In the genomic region with DNA sequence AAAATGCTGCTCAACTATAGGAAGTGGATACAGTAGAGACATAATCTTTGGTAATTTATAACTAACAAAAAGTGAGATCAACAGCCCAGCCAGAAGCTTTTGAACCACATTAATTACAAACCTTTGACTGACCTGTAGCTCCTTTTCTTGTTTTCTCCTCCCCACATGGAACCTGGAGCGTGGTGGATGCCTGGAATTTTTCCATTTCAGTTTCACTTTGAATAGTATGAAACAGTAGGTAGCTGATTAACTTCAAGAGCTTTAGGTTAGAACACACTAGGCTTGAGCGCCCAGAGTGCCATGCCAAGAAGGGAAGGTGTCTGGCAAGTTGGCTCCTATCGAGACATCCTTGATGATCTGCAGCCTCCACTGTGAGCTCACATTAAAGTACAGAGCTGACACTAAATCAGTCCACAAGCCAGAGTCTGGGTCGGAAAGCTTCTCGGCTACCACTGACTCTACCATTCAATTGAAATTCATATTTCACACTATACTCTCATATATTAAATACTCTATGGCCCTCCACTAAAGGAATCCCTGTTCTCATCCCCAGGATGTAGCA, we compare ENCODE assay signal across 32 cellular contexts.
"Had no signal": no experiment of that assay in that cellular context is flagged by ENCODE, and none has a peak within 500 bp of the region (broad histone marks: within the 10 kb centered on the region; RNA-seq: fewer than 3 reads in every experiment).

No MANE protein-coding gene starts in this region.

- H3K4me1 ChIP-seq: breast epithelium, heart left ventricle, lower lobe of right lung, stomach, thyroid gland, upper lobe of right lung had no signal

- FAIRE-seq: kidney had no signal

- H3K27me3 ChIP-seq: heart left ventricle, neutrophil, ovary, stomach, thyroid gland, upper lobe of right lung had no signal

- H3K9me3 ChIP-seq: breast epithelium, heart left ventricle, lower lobe of right lung, neutrophil, ovary, thyroid gland, upper lobe of right lung had no signal

- H3K4me3 ChIP-seq: breast epithelium, heart left ventricle, lower lobe of right lung, ovary, stomach, thyroid gland, upper lobe of right lung had no signal

- ATAC-seq: activated naive CD8-positive, alpha-beta T cell treated with anti-CD3 and anti-CD28 coated beads, Interleukin-2, amount 50 U/mL, for 24 hours; esophagus mucosa; heart left ventricle; left lobe of liver; lower lobe of right lung; upper lobe of right lung had no signal

- H3K36me3 ChIP-seq: breast epithelium, heart left ventricle, lower lobe of right lung, neutrophil, ovary, stomach, thyroid gland, upper lobe of right lung, WERI-Rb-1 had no signal

- H3K27ac ChIP-seq: breast epithelium, heart left ventricle, lower lobe of right lung, neutrophil, ovary, stomach, thyroid gland, upper lobe of right lung, WERI-Rb-1 had no signal

- DNase-seq: activated CD4-positive, alpha-beta memory T cell treated with anti-CD3 and anti-CD28 coated beads for 36 hours; activated CD4-positive, alpha-beta T cell treated with anti-CD3 and anti-CD28 coated beads, Interleukin-2, amount 10 ng/mL, durations not matched to agents 24 days and 14 days; activated CD4-positive, CD25-positive, alpha-beta regulatory T cell treated with anti-CD3 and anti-CD28 coated beads, Interleukin-2, amount 50 U/mL, for 72 hours; activated CD8-positive, alpha-beta memory T cell treated with anti-CD3 and anti-CD28 coated beads, Interleukin-2, amount 50 U/mL, for 4 hours; activated gamma-delta T cell treated with Interleukin-2 at 50 U/mL for 16 hours; activated naive CD4-positive, alpha-beta T cell treated with anti-CD3 and anti-CD28 coated beads, Interleukin-2, amount 50 U/mL, for 16 hours; activated naive CD8-positive, alpha-beta T cell treated with anti-CD3 and anti-CD28 coated beads, Interleukin-2, amount 50 U/mL, for 24 hours; activated T-cell treated with anti-CD3 and anti-CD28 coated beads, Interleukin-2, amount 50 U/mL, for 24 hours; amygdala; central memory CD4-positive, alpha-beta T cell; endodermal cell; foreskin fibroblast; heart left ventricle; hypothalamus; immature natural killer cell; kidney; lower lobe of right lung; nephron progenitor cell; ovary; retina; stimulated activated CD4-positive, alpha-beta T cell treated with anti-CD3 and anti-CD28 coated beads, Interleukin-15, amount 100 ng/mL, for 24 hours; stimulated activated CD4-positive, alpha-beta T cell treated with anti-CD3 and anti-CD28 coated beads, Interleukin-2, amount 100 ng/mL, for 24 hours; stimulated activated naive B cell treated with anti-CD40 and anti-IgM and Interleukin-4, amounts not matched to agents 10 μg/mL and 1 μg/mL and 100 μg/mL, for 72 hours; stomach; T-helper 9 cell; thyroid gland; upper lobe of right lung; WERI-Rb-1 had no signal
